In the genomic region with DNA sequence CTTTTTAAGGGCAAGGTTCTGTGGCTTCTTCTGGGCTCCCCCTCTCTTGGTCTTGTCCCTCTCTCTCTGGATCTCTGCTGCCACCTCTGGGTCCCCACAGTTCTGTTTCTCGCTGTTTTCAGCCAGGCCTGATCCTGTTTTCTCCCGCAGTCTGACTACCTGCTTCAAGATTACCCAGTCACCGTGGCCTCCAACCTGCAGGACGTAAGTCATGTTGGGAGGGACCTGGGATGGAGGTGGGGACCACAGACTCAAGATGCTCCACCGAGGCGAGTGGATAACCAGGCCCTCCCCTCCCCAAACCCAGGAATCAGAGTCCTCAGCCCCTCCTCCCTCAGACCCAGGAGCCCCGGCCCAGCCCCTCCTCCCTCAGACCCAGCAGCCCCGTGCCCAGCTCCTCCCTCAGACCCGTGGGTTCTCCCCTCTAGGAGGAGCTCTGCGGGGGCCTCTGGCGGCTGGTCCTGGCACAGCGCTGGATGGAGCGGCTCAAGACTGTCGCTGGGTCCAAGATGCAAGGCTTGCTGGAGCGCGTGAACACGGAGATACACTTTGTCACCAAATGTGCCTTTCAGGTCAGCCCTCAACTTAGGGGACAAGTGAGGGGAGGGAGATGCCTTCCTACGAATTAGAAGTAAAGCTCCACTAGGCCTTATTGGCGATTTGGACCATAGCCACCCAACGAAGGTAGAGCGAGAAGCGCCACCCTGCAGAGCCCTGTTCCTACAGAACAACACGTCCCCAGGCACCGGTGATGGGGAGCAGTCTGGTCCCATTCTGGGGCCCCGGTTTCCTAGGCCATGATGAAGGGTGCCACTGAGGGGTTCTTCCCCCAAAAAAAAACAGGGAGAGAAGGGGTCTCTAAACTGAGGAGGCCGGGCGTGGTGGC, we compare ENCODE assay signal across 6 cellular contexts. TPM values are rescaled to one million over a fixed set of nuclear protein-coding genes. Genes with fewer than 3 reads are reported as not detected.
A peak's percentile ranks its signal among the peaks of the same experiment; 100 is the strongest.
DNase-seq lines count a peak whose midpoint lies in the region; ATAC-seq and TF ChIP-seq lines count a peak whose summit lies in the region.

No MANE protein-coding gene starts in this region.

- TF ChIP-seq POLR2A in HCT116 (IDR thresholded peaks at IDR 0.05; ENCODE audit: borderline replicate concordance, extremely low read depth, insufficient read depth, insufficient read length), result no peak

- H3K27me3 ChIP-seq in HCT116 (ENCODE audit: insufficient read depth, low read length), result no peaks in the 10 kb centered on the region
- H3K27me3 ChIP-seq in fibroblast of lung (ENCODE audit: control insufficient read depth, insufficient read depth, low read length), result no peaks in the 10 kb centered on the region

- RAD21 ChIA-PET in HCT116 (lab: Charles Lee; ENCODE audit: low non-redundant PET in 1 of 2, low total read pairs in 2 of 2, uncharacterized antibody in 2 of 2, unreplicated experiment in 2 of 2), result interaction anchor here in 1 of 2 experiments (0.6 to 1.0 kb wide), 3 partner anchors 24 to 84 kb away, joined by 3 to 4 read pairs (median 3); partner anchors contain the start of gene PIH1D1

- H2AFZ ChIP-seq in HCT116 (ENCODE audit: low read depth, low read length, poor library complexity, severe bottlenecking) (peak overlapping the region; percentile 26), fibroblast of lung (ENCODE audit: low read length) (no peak overlapping the region)

- intact Hi-C loops in HCT116 (cut with micrococcal nuclease), result no loop called here

- peak overlapping the region; percentile 46 for H3K4me3 Mint-ChIP-seq in WTC11

- H3K36me3 ChIP-seq in HCT116 (ENCODE audit: control insufficient read depth in 1 of 2, insufficient read depth in 2 of 2, low read length in 2 of 2) (no peaks in the 10 kb centered on the region), fibroblast of lung (ENCODE audit: control insufficient read depth, insufficient read depth, low read length) (no peaks in the 10 kb centered on the region)

- H3K27ac ChIP-seq in HCT116 (ENCODE audit: low read depth, low read length) (peak overlapping the region; percentile 8; the same call in 1 of the 2 replicates), fibroblast of lung (ENCODE audit: insufficient read depth, low read length) (no peak overlapping the region)

- no peaks in the 10 kb centered on the region for H4K20me1 ChIP-seq in HCT116 (ENCODE audit: insufficient read depth)
- H4K20me1 ChIP-seq in fibroblast of lung (ENCODE audit: control insufficient read depth, extremely low read depth, insufficient read depth, low read length), result no peaks in the 10 kb centered on the region

- H3K4me1 ChIP-seq in HCT116 (ENCODE audit: control insufficient read depth in 1 of 2, insufficient read depth in 2 of 2, low read length in 2 of 2) (peaks cover 29 to 53% of the 10 kb centered on the region in 2 experiments), fibroblast of lung (ENCODE audit: control insufficient read depth, extremely low read depth, insufficient read depth, low read length) (no peaks in the 10 kb centered on the region)

- no peaks in the 10 kb centered on the region for H3K36me3 Mint-ChIP-seq in WTC11

- H3K4me1 Mint-ChIP-seq in WTC11, result peaks cover 10% of the 10 kb centered on the region

- BruUV-seq in HCT116 (replicated peaks; lab: Mats Ljungman, UMichigan), result no TSS peak

- CTCF ChIA-PET in HCT116 (lab: Charles Lee) (interaction anchor here (0.7 to 1.3 kb wide), 9 partner anchors 13 to 201 kb away, joined by 3 to 9 read pairs (median 4); partner anchors contain the start of genes ALDH16A1, PIH1D1 and RPS11), WTC11 (lab: Charles Lee) (interaction anchor here (0.6 to 3.1 kb wide), 36 partner anchors 9 to 324 kb away, joined by 3 to 19 read pairs (median 5); partner anchors contain the start of genes ALDH16A1, DKKL1, GFY and PIH1D1)

- H3K4me3 ChIP-seq in HCT116 (replicated peaks in 1 of 2; ENCODE audit: low read depth in 1 of 2, low read length in 2 of 2), result peak overlapping the region in 1 of 2 experiments; percentile 8; a peak in 2 of 4 replicates
- peak overlapping the region in 1 of 4 experiments; percentile 7 for H3K4me3 ChIP-seq in fibroblast of lung (replicated peaks in 1 of 4; ENCODE audit: control extremely low read depth in 1 of 4, insufficient read depth in 1 of 4, low read depth in 3 of 4, low read length in 4 of 4)

- peak; percentile 62 to 84 (median 73); a peak in 5 of 6 replicates for TF ChIP-seq CTCF in HCT116 (IDR thresholded peaks at IDR 0.05 in 2 of 3, conservative IDR thresholded peaks at IDR 0.05 in 1 of 3; ENCODE audit: borderline replicate concordance in 1 of 3, insufficient read depth in 1 of 3, low read depth in 2 of 3, low read length in 2 of 3)
- TF ChIP-seq CTCF in WTC11 (IDR thresholded peaks at IDR 0.05), result peak; percentile 37; the same call in 1 of the 2 replicates
- TF ChIP-seq CTCF in fibroblast of lung (conservative IDR thresholded peaks at IDR 0.05 in 1 of 2, IDR thresholded peaks at IDR 0.05 in 1 of 2; ENCODE audit: low read depth in 1 of 2, low read length in 2 of 2), result peak; percentile 42 to 58

- ATAC-seq in HCT116 (peak; percentile 73), WTC11 (peak; percentile 90), GM18502 (IDR thresholded peaks at IDR 0.05; ENCODE audit: poor library complexity, unreplicated experiment) (no peak)

- TF ChIP-seq RAD21 in HCT116 (IDR thresholded peaks at IDR 0.05; ENCODE audit: low read depth), result peak; percentile 25; the same call in 1 of the 2 replicates

- H3K9ac ChIP-seq in HCT116 (ENCODE audit: low read length), result peak overlapping the region; percentile 13; the same call in 1 of the 2 replicates
- H3K9ac ChIP-seq in fibroblast of lung (ENCODE audit: insufficient read depth, low read length), result no peak overlapping the region

- H3K79me2 ChIP-seq in HCT116 (ENCODE audit: insufficient read depth, low read length), result no peaks in the 10 kb centered on the region
- no peaks in the 10 kb centered on the region for H3K79me2 ChIP-seq in fibroblast of lung (ENCODE audit: control insufficient read depth, insufficient read depth, low read length)

- H3K4me2 ChIP-seq in HCT116 (ENCODE audit: low read length) (peak overlapping the region; percentile 68), fibroblast of lung (ENCODE audit: extremely low read depth, insufficient read depth, low read length) (no peak overlapping the region)

- no peak for DNase-seq in HCT116 (ENCODE audit: low read depth, low spot score)
- peak; percentile 96 for DNase-seq in WTC11 (ENCODE audit: low spot score)
- DNase-seq in fibroblast of lung (ENCODE audit: low read depth in 2 of 2), result peak in 1 of 2 donors; percentile 35
- peak; percentile 77 for DNase-seq in stimulated activated naive CD4-positive, alpha-beta T cell treated with Interleukin-2 at 50 U/mL for 16 hours (lab: John Stamatoyannopoulos, UW)
- DNase-seq in HK-2 (ENCODE audit: unreplicated experiment), result no peak

- POLR2A ChIA-PET in HCT116 (lab: Charles Lee), result interaction anchor here (1.0 to 2.5 kb wide), 6 partner anchors 12 to 25 kb away, joined by 5 to 7 read pairs (median 5); partner anchors contain the start of genes ALDH16A1, PIH1D1 and RPS11
- POLR2A ChIA-PET in WTC11 (lab: Charles Lee), result interaction anchor here (1.0 to 1.6 kb wide), 4 partner anchors 23 to 72 kb away, joined by 3 to 5 read pairs (median 3); partner anchors contain the start of genes ALDH16A1 and PIH1D1

- peak overlapping the region; percentile 94 for H3K27ac Mint-ChIP-seq in WTC11

- H3K9me3 Mint-ChIP-seq in WTC11, result no peaks in the 10 kb centered on the region

- H3K9me2 ChIP-seq in HCT116 (ENCODE audit: insufficient read depth), result no peaks in the 10 kb centered on the region

- H3K9me3 ChIP-seq in HCT116 (ENCODE audit: control insufficient read depth in 1 of 2, insufficient read depth in 1 of 2, low read depth in 1 of 2, low read length in 2 of 2), result no peaks in the 10 kb centered on the region
- H3K9me3 ChIP-seq in fibroblast of lung (ENCODE audit: control insufficient read depth, insufficient read depth, low read depth, low read length), result no peaks in the 10 kb centered on the region

- peaks cover 17% of the 10 kb centered on the region for H3K27me3 Mint-ChIP-seq in WTC11 (ENCODE audit: low read depth)

RNA-seq across cellular contexts. Expression of gene FLT3LG, which starts 2.2 kb away (rescaled TPM):
- total RNA-seq in HCT116 (2021; ENCODE audit: unreplicated experiment) (3.8 TPM), WTC11 (2021) (2.9 to 5.3 TPM (median 3.6 TPM) in 3 replicates), fibroblast of lung (3.3 and 4.5 TPM in 2 replicates)
- polyA plus RNA-seq in HCT116 (2012), result 2.5 and 4.0 TPM in 2 replicates
- polyA plus RNA-seq in fibroblast of lung, result 4.3 and 4.4 TPM in 2 replicates
- 20.5 and 20.8 TPM in 2 replicates for polyA plus RNA-seq in fibroblast of lung (2012)
- polyA minus RNA-seq in fibroblast of lung (ENCODE audit: low replicate concordance), result 7.2 and 15.7 TPM in 2 replicates

RNA-seq across cellular contexts. Expression of gene RPL13A, which starts 11.2 kb away (rescaled TPM):
- total RNA-seq in HCT116 (2021; ENCODE audit: unreplicated experiment) (3,719 TPM), WTC11 (2021) (3,861 to 4,362 TPM (median 4,362 TPM) in 3 replicates), fibroblast of lung (3,385 and 5,250 TPM in 2 replicates)
- polyA plus RNA-seq in HCT116 (2012), result 4,853 and 5,472 TPM in 2 replicates
- polyA plus RNA-seq in fibroblast of lung, result 1,345 and 1,418 TPM in 2 replicates
- polyA plus RNA-seq in fibroblast of lung (2012), result 3,489 and 4,000 TPM in 2 replicates
- 3,123 and 3,213 TPM in 2 replicates for polyA minus RNA-seq in fibroblast of lung (ENCODE audit: low replicate concordance)

RNA-seq across cellular contexts. Expression of gene RPS11, which starts 20.0 kb away (rescaled TPM):
- total RNA-seq in HCT116 (2021; ENCODE audit: unreplicated experiment) (2,353 TPM), WTC11 (2021) (2,299 to 2,683 TPM (median 2,679 TPM) in 3 replicates), fibroblast of lung (2,501 and 4,026 TPM in 2 replicates)
- polyA plus RNA-seq in HCT116 (2012), result 4,962 and 5,407 TPM in 2 replicates
- polyA plus RNA-seq in fibroblast of lung, result 3,448 and 3,634 TPM in 2 replicates
- 2,802 and 3,250 TPM in 2 replicates for polyA plus RNA-seq in fibroblast of lung (2012)
- 1,573 and 1,579 TPM in 2 replicates for polyA minus RNA-seq in fibroblast of lung (ENCODE audit: low replicate concordance)

RNA-seq across cellular contexts. Expression of gene ALDH16A1, which starts 23.2 kb away (rescaled TPM):
- 22.8 TPM for total RNA-seq in HCT116 (2021; ENCODE audit: unreplicated experiment)
- polyA plus RNA-seq in HCT116 (2012), result 22.6 and 25.5 TPM in 2 replicates
- total RNA-seq in WTC11 (2021), result 44.3 to 53.6 TPM (median 52.6 TPM) in 3 replicates
- total RNA-seq in fibroblast of lung, result 13.9 and 24.9 TPM in 2 replicates
- polyA plus RNA-seq in fibroblast of lung, result 2.4 and 4.3 TPM in 2 replicates
- 7.1 and 14.6 TPM in 2 replicates for polyA plus RNA-seq in fibroblast of lung (2012)
- 4.0 and 5.1 TPM in 2 replicates for polyA minus RNA-seq in fibroblast of lung (ENCODE audit: low replicate concordance)

RNA-seq across cellular contexts. Expression of gene PIH1D1, which starts 24.6 kb away (rescaled TPM):
- total RNA-seq in HCT116 (2021; ENCODE audit: unreplicated experiment), result 152 TPM
- 165 and 183 TPM in 2 replicates for polyA plus RNA-seq in HCT116 (2012)
- total RNA-seq in WTC11 (2021), result 153 to 170 TPM (median 156 TPM) in 3 replicates
- 94.5 and 110 TPM in 2 replicates for total RNA-seq in fibroblast of lung
- polyA plus RNA-seq in fibroblast of lung, result 42.5 and 53.8 TPM in 2 replicates
- 40.5 and 59.5 TPM in 2 replicates for polyA plus RNA-seq in fibroblast of lung (2012)
- 30.5 and 90.2 TPM in 2 replicates for polyA minus RNA-seq in fibroblast of lung (ENCODE audit: low replicate concordance)

Comparison
In these comparisons a context has a peak if more than half of its experiments do, and no peak if none do; other contexts are left out.
1. DNase-seq: peak in WTC11 (single experiment) and stimulated activated naive CD4-positive, alpha-beta T cell treated with Interleukin-2 at 50 U/mL for 16 hours (single experiment); none in HCT116 (single experiment) and HK-2 (single experiment).
2. Of the 4 proteins assayed by ChIP-seq in both WTC11 and HCT116: peak only in WTC11: SP1; only in HCT116: none; in both: CTCF; in neither: 2.
3. Peak in every context shown above with its lines, with median percentiles within 50 percentile points of each other: CTCF ChIP-seq.